Comparison of ENCODE assay signal across 22 cellular contexts in the genomic region with DNA sequence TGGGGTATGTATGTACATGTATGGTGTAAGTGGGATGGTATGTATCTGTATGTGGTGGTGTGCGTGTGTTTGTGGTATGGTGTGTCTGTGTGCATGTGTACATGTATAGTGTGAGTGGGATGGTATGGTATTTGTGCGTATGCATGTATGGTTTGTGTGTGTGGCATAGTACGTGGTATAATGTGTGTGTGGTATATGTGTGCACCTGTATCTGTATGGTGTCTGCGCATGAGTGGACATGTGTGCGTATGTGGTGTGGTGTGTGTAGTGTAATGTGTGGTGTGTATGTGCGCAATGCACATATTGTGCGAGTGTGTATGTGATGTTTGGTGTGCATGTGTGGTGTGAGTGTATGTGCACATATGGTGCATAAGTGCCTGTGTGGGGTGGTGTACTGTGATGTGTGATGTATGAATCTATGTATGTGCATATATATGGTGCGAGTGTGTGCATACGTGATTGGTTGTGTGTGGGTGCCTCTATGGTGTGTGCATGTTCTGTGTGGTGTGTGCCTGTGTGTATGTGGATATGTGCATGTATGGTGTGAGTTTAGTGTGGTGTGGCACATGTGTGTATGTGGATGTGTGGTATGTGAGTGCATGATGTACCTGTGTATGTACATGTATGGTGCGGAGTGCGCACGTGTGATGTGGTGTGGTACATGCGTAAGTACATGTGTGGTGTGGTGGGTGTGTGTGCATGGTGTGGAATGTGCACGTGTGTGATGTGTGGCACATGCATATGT. TPM values are rescaled to one million over a fixed set of nuclear protein-coding genes. Genes with fewer than 3 reads are reported as not detected.
DNase-seq lines count a peak whose midpoint lies in the region; ATAC-seq, FAIRE-seq and TF ChIP-seq lines count a peak whose summit lies in the region.
"Had no signal": no experiment of that assay in that cellular context is flagged by ENCODE, and none has a peak within 500 bp of the region (broad histone marks: within the 10 kb centered on the region; RNA-seq: fewer than 3 reads in every experiment).

No MANE protein-coding gene starts in this region.

- intact Hi-C loops in Right ventricle myocardium inferior (cut with DNase I) (no loop called here), heart right ventricle (cut with DNase I) (loop anchor here in 1 of 10 donors (10.0 kb wide), 1 partner anchor 64 kb away; no protein-coding TSS in a partner anchor), lower lobe of right lung (cut with DNase I) (no loop called here)

- DNase-seq in Right ventricle myocardium inferior (ENCODE audit: missing footprints), result peak; percentile 44
- DNase-seq in heart right ventricle, result no peak
- DNase-seq in activated CD8-positive, alpha-beta memory T cell treated with anti-CD3 and anti-CD28 coated beads, Interleukin-2, amount 50 U/mL, for 48 hours, result peak; percentile 43
- DNase-seq in lower lobe of right lung, result peak; percentile 35
- DNase-seq in urothelium cell line (ENCODE audit: low spot score), result no peak
- DNase-seq in NK-92 treated with Interleukin-12 subunit alpha and Interleukin-12 subunit beta, amount 100 ng/mL, for 24 hours (lab: John Stamatoyannopoulos, UW), result no peak
- DNase-seq: activated CD4-positive, alpha-beta T cell treated with anti-CD3 and anti-CD28 coated beads, Interleukin-2, amount 10 ng/mL, durations not matched to agents 24 days and 14 days; activated naive CD4-positive, alpha-beta T cell treated with Interleukin-2 at 50 U/mL for 16 hours; activated T-cell treated with anti-CD3 and anti-CD28 coated beads for 4 hours; DMS 273 treated with DMSO at 0.1 percent for 48 hours; immature natural killer cell; Kasumi-1; mammary epithelial cell; NCI-H1092 treated with DMSO at 0.1 percent for 48 hours; NCI-H510A; stimulated activated CD4-positive, alpha-beta T cell treated with anti-CD3 and anti-CD28 coated beads, Interleukin-2, amount 100 ng/mL, for 48 hours had no signal

- WGBS in heart right ventricle, 2 donors, result 94 to 96% methylated on average over 14 of the region's 14 CpGs

- H3K9me3 ChIP-seq in heart right ventricle (no peaks in the 10 kb centered on the region), lower lobe of right lung (no peaks in the 10 kb centered on the region)
- H3K9me3 ChIP-seq: heart left ventricle had no signal

- TF ChIP-seq CTCF in heart right ventricle (IDR thresholded peaks at IDR 0.05), result no peak
- no peak for TF ChIP-seq CTCF in lower lobe of right lung (IDR thresholded peaks at IDR 0.05)

- no peak for ATAC-seq in Right ventricle myocardium inferior
- no peak for ATAC-seq in heart right ventricle
- no peak for ATAC-seq in lower lobe of right lung
- no peak for ATAC-seq in HG03045 (IDR thresholded peaks at IDR 0.05; ENCODE audit: unreplicated experiment)
- ATAC-seq in HG03469 (IDR thresholded peaks at IDR 0.05; ENCODE audit: unreplicated experiment), result no peak
- ATAC-seq: heart left ventricle; stimulated activated naive CD8-positive, alpha-beta T cell treated with anti-CD3 and anti-CD28 coated beads, Interleukin-15, amount 100 ng/mL, for 72 hours had no signal

- H3K4me1 ChIP-seq in heart right ventricle (peaks cover 0 to 14% (median 10%) of the 10 kb centered on the region in 9 donors), lower lobe of right lung (peaks cover 10% of the 10 kb centered on the region)

- no peak overlapping the region for H3K4me3 ChIP-seq in heart right ventricle
- no peak overlapping the region for H3K4me3 ChIP-seq in lower lobe of right lung
- H3K4me3 ChIP-seq: heart left ventricle, skin epidermis had no signal

- FAIRE-seq in urothelium cell line (lab: Jason Lieb, UNC), result peak; percentile 95

- peaks cover 0 to 65% (median 15%) of the 10 kb centered on the region in 9 donors for H3K36me3 ChIP-seq in heart right ventricle
- H3K36me3 ChIP-seq in lower lobe of right lung, result peaks cover 63% of the 10 kb centered on the region

- H3K27me3 ChIP-seq in heart right ventricle (no peaks in the 10 kb centered on the region), lower lobe of right lung (ENCODE audit: low read depth) (no peaks in the 10 kb centered on the region)

- H3K27ac ChIP-seq in heart right ventricle (no peak overlapping the region), lower lobe of right lung (no peak overlapping the region)
- H3K27ac ChIP-seq: heart left ventricle, RWPE1, skin epidermis had no signal

RNA-seq across cellular contexts. Expression of a gene that starts 38.8 kb away (rescaled TPM):
- total RNA-seq in Right ventricle myocardium inferior (6.5 TPM), heart right ventricle (1 to 10 TPM; 3.7 to 9.6 (median 4.5) TPM), lower lobe of right lung (17.1 TPM)
- polyA plus RNA-seq in heart right ventricle, result 1 to 10 TPM; 4.0 to 9.8 TPM

RNA-seq across cellular contexts. Expression of a gene that starts 52.5 kb away (rescaled TPM):
- total RNA-seq in Right ventricle myocardium inferior, result 61.0 TPM
- total RNA-seq in heart right ventricle, result 10 to 100 TPM; 42.6 to 63.7 (median 52.2) TPM
- 10 to 100 TPM; 25.9 to 57.1 TPM for polyA plus RNA-seq in heart right ventricle
- 35.7 TPM for total RNA-seq in lower lobe of right lung

Comparison
In these comparisons a context has a peak if more than half of its experiments do, and no peak if none do; other contexts are left out.
1. DNase-seq: peak in Right ventricle myocardium inferior (single experiment), activated CD8-positive, alpha-beta memory T cell treated with anti-CD3 and anti-CD28 coated beads, Interleukin-2, amount 50 U/mL, for 48 hours (single experiment) and lower lobe of right lung (single experiment); none in heart right ventricle (0 of 2), urothelium cell line (single experiment) and NK-92 treated with Interleukin-12 subunit alpha and Interleukin-12 subunit beta, amount 100 ng/mL, for 24 hours (single experiment).